23 cellular contexts compared by ENCODE assay signal in the genomic region with DNA sequence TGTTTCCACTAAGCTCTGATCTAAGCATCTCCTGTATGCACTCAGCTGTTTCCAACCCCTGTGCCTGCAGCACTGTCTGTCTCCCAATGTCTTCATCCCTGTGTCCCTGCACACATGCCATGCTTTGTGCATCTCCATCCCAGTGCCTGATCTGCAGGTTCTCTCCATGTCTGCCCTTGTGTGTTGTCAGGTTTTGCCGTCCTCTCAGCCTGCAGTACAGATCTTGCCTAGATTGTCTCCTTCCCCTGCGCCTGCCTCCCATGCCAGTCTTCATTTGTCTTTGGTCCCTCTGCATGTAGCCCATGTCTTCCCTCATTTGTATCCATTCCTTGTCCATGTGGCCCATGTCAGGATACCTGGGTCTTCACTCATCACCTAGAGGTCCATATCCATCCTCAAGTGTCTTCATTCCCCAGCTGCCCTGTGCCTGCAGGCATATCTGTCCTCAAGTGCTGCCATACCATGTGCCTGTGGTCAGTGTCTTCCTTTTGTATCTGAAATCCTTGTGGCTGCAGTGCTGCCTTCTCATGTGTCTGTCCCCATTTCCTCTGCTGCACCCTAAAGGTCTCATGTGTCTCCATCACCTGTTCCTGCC.
"Had no signal": no experiment of that assay in that cellular context is flagged by ENCODE, and none has a peak within 500 bp of the region (broad histone marks: within the 10 kb centered on the region; RNA-seq: fewer than 3 reads in every experiment).

No MANE protein-coding gene starts in this region.

- H3K27me3 ChIP-seq: ascending aorta, pancreas, tibial nerve had no signal

- H3K9me3 ChIP-seq: ascending aorta, left lung, lower lobe of right lung, pancreas, prostate gland, tibial nerve had no signal

- H3K36me3 ChIP-seq: ascending aorta, left lung, lower lobe of right lung, pancreas, prostate gland, tibial nerve had no signal

- ATAC-seq: left lung; lower lobe of right lung; naive thymus-derived CD4-positive, alpha-beta T cell; pancreas; T-cell had no signal

- DNase-seq: activated CD4-positive, alpha-beta memory T cell treated with anti-CD3 and anti-CD28 coated beads for 36 hours; activated CD4-positive, alpha-beta T cell treated with anti-CD3 and anti-CD28 coated beads, Interleukin-2, amount 10 ng/mL, durations not matched to agents 24 days and 14 days; activated CD4-positive, CD25-positive, alpha-beta regulatory T cell; activated CD8-positive, alpha-beta memory T cell treated with anti-CD3 and anti-CD28 coated beads, Interleukin-2, amount 50 U/mL, for 4 hours; activated gamma-delta T cell; activated naive CD4-positive, alpha-beta T cell treated with anti-CD3 and anti-CD28 coated beads, Interleukin-2, amount 10 ng/mL, durations not matched to agents 7 days and 5 days; activated naive CD8-positive, alpha-beta T cell treated with anti-CD3 and anti-CD28 coated beads, Interleukin-2, amount 10 ng/mL, durations not matched to agents 7 days and 5 days; activated T-cell treated with anti-CD3 and anti-CD28 coated beads, Interleukin-2, amount 50 U/mL, for 1 hour; caudate nucleus; cortex of kidney; foreskin fibroblast; hypothalamus; kidney glomerular epithelial cell; left lung; lower lobe of right lung; pancreas; retina; stimulated activated naive CD4-positive, alpha-beta T cell; T-cell had no signal

- H3K27ac ChIP-seq: ascending aorta, left lung, lower lobe of right lung, pancreas, prostate gland, tibial nerve had no signal

- H3K4me3 ChIP-seq: ascending aorta, left lung, lower lobe of right lung, pancreas, prostate gland, tibial nerve had no signal

- H3K4me1 ChIP-seq: ascending aorta, left lung, lower lobe of right lung, pancreas, prostate gland, tibial nerve had no signal
